Comparison of ENCODE assay signal across 25 cellular contexts in the genomic region with DNA sequence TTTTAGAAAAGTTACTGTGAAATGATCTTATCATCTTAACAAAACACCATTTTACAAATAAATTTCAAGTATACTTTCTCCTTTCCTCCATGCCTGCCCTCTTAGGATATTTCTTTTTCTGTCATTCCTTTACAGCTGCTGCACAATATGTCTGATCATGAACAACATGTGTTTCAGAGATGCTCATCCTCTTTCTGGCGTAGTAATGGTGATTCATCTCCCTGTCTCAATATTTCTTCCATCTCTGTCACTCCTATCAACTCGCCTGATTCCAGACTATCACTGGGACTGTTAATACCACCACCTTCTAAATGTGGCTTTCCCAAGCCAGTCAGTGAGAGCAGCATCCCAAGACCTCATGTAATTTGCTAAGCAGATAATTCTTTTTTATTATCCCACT.
DNase-seq lines count a peak whose midpoint lies in the region; ATAC-seq and TF ChIP-seq lines count a peak whose summit lies in the region.
"Had no signal": no experiment of that assay in that cellular context is flagged by ENCODE, and none has a peak within 500 bp of the region (broad histone marks: within the 10 kb centered on the region; RNA-seq: fewer than 3 reads in every experiment).

No MANE protein-coding gene starts in this region.

- no peak overlapping the region for H3K27ac ChIP-seq in substantia nigra (ENCODE audit: low read depth, low read length, poor library complexity, severe bottlenecking)
- H3K27ac ChIP-seq: A549, GM23248 had no signal

- no peak for TF ChIP-seq CTCF in WTC11 (IDR thresholded peaks at IDR 0.05)

- H3K4me1 Mint-ChIP-seq in WTC11, result no peaks in the 10 kb centered on the region
- H3K4me1 Mint-ChIP-seq in stimulated activated naive CD8-positive, alpha-beta T cell treated with anti-CD3 and anti-CD28 coated beads, Interleukin-15, amount 100 ng/mL, for 72 hours, result no peaks in the 10 kb centered on the region
- H3K4me1 Mint-ChIP-seq: CD14-positive monocyte had no signal

- DNase-seq in ELR (ENCODE audit: low read depth) (peak; percentile 5), WTC11 (ENCODE audit: low spot score) (no peak), iris pigment epithelial cell (ENCODE audit: low read depth) (peak; percentile 25), NCI-H1436 treated with DMSO at 0.1 percent for 48 hours (lab: John Stamatoyannopoulos, UW) (no peak), substantia nigra (lab: John Stamatoyannopoulos, UW) (no peak)
- DNase-seq in stimulated activated naive CD8-positive, alpha-beta T cell treated with anti-CD3 and anti-CD28 coated beads, Interleukin-15, amount 100 ng/mL, for 72 hours, result no peak
- DNase-seq: BE2C; Calu3; DND-41; GM23248; H7; Kasumi-1; NCI-H1105 treated with DMSO at 0.1 percent for 48 hours; NCI-H2029; NCI-H446 treated with DMSO at 0.1 percent for 48 hours; NCI-H526; NCI-H82; NK-92 treated with Interleukin-12 subunit alpha and Interleukin-12 subunit beta, amount 100 ng/mL, for 24 hours; PC-3; Right ventricle myocardium superior; RPMI8226 had no signal

- peaks cover 9% of the 10 kb centered on the region; the same call in 1 of the 2 replicates for H3K9me3 Mint-ChIP-seq in WTC11
- no peaks in the 10 kb centered on the region for H3K9me3 Mint-ChIP-seq in stimulated activated naive CD8-positive, alpha-beta T cell treated with anti-CD3 and anti-CD28 coated beads, Interleukin-15, amount 100 ng/mL, for 72 hours

- no peaks in the 10 kb centered on the region for H3K27me3 Mint-ChIP-seq in WTC11 (ENCODE audit: low read depth)
- H3K27me3 Mint-ChIP-seq in stimulated activated naive CD8-positive, alpha-beta T cell treated with anti-CD3 and anti-CD28 coated beads, Interleukin-15, amount 100 ng/mL, for 72 hours, result no peaks in the 10 kb centered on the region

- CTCF ChIA-PET in WTC11 (lab: Charles Lee), result no interaction called here

- no peak overlapping the region for H3K4me3 Mint-ChIP-seq in WTC11
- no peak overlapping the region for H3K4me3 Mint-ChIP-seq in stimulated activated naive CD8-positive, alpha-beta T cell treated with anti-CD3 and anti-CD28 coated beads, Interleukin-15, amount 100 ng/mL, for 72 hours
- H3K4me3 Mint-ChIP-seq: CD14-positive monocyte had no signal

- POLR2A ChIA-PET in WTC11 (lab: Charles Lee), result no interaction called here

- peaks cover 21% of the 10 kb centered on the region for H3K36me3 Mint-ChIP-seq in WTC11
- H3K36me3 Mint-ChIP-seq: CD14-positive monocyte had no signal

- peak overlapping the region; percentile 24 for H3K27ac Mint-ChIP-seq in WTC11
- H3K27ac Mint-ChIP-seq in stimulated activated naive CD8-positive, alpha-beta T cell treated with anti-CD3 and anti-CD28 coated beads, Interleukin-15, amount 100 ng/mL, for 72 hours, result no peak overlapping the region
- H3K27ac Mint-ChIP-seq: CD14-positive monocyte had no signal

- ATAC-seq in WTC11 (no peak), HG03039 (IDR thresholded peaks at IDR 0.05; ENCODE audit: unreplicated experiment) (no peak)
- ATAC-seq in stimulated activated naive CD8-positive, alpha-beta T cell treated with anti-CD3 and anti-CD28 coated beads, Interleukin-15, amount 100 ng/mL, for 72 hours, result no peak
- ATAC-seq: A549, K562, PC-3 had no signal

TF ChIP-seq in WTC11, 78 proteins besides CTCF, POLR2A, EP300 and RAD21:
- no peak for TF ChIP-seq ZNF121 (CRISPR knock-in tag; IDR thresholded peaks at IDR 0.05)
- TF ChIP-seq ZNF317 (CRISPR knock-in tag; IDR thresholded peaks at IDR 0.05; ENCODE audit: borderline replicate concordance, low read depth), result no peak
- no peak for TF ChIP-seq STAT6 (CRISPR knock-in tag; conservative IDR thresholded peaks at IDR 0.05; ENCODE audit: low read depth)
- TF ChIP-seq GRHL2 (CRISPR knock-in tag; IDR thresholded peaks at IDR 0.05; ENCODE audit: insufficient replicate concordance, severe bottlenecking), result no peak
- no peak for TF ChIP-seq ELF4 (CRISPR knock-in tag; IDR thresholded peaks at IDR 0.05; ENCODE audit: low read depth)

Comparison
In these comparisons a context has a peak if more than half of its experiments do, and no peak if none do; other contexts are left out.
1. DNase-seq: peak in ELR (single experiment) and iris pigment epithelial cell (single experiment); none in WTC11 (single experiment), NCI-H1436 treated with DMSO at 0.1 percent for 48 hours (single experiment), substantia nigra (0 of 49) and stimulated activated naive CD8-positive, alpha-beta T cell treated with anti-CD3 and anti-CD28 coated beads, Interleukin-15, amount 100 ng/mL, for 72 hours (0 of 2).